Comparison of ENCODE assay signal across 1 cellular context in the genomic region with DNA sequence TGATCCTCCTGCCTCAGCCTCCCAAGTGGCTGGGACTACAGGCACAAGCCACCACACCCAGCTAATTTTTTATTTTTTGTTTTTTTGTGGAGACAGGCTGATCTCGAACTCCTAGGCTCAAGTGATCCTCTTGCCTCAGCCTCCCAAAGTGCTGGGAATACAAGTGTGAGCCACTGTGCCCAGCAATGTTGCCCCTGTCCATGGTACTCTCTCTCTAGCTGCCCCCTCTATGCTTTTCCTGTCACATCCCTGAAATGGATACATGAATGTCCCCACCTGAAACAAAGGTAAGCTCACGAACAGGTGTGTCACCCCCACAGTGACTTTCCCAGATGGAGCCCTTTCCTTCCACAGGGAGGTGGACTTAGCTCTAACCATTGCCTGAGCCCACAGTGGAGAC.
TF ChIP-seq lines count a peak whose summit lies in the region.

No MANE protein-coding gene starts in this region.

TF ChIP-seq in IMR-90, 13 proteins besides CTCF, POLR2A, EP300 and RAD21:
- TF ChIP-seq CHD1 (IDR thresholded peaks at IDR 0.05; ENCODE audit: low read depth, low read length) (no peak), MAZ (IDR thresholded peaks at IDR 0.05; ENCODE audit: borderline replicate concordance, low read depth, low read length) (no peak), CEBPB (IDR thresholded peaks at IDR 0.05; ENCODE audit: low read depth, low read length) (no peak), MAFK (IDR thresholded peaks at IDR 0.05; ENCODE audit: low read depth, low read length) (no peak)
- TF ChIP-seq, protein P1, sequence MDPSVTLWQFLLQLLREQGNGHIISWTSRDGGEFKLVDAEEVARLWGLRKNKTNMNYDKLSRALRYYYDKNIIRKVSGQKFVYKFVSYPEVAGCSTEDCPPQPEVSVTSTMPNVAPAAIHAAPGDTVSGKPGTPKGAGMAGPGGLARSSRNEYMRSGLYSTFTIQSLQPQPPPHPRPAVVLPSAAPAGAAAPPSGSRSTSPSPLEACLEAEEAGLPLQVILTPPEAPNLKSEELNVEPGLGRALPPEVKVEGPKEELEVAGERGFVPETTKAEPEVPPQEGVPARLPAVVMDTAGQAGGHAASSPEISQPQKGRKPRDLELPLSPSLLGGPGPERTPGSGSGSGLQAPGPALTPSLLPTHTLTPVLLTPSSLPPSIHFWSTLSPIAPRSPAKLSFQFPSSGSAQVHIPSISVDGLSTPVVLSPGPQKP (IDR thresholded peaks at IDR 0.05; ENCODE audit: borderline replicate concordance, low read depth, low read length), result no peak
